8 cellular contexts compared by ENCODE assay signal in the genomic region with DNA sequence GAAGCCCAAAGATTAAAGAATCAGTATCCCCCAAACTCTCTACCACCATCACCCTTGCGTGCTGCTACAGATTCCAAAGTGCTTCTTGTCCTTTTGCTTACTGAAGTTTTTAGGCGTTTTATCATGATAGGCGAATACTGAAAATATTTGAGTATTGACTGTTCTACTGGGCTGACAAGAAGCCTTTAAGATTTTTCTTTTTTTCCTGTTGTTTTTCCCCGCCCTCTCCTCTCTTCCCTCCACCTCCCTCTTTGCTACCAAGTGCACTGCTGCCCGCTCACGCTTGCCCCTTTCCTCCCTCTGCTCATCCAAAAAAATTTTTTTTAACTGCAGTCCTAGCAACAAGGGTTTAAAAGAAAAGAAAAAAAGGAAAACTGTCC. TPM values are rescaled to one million over a fixed set of nuclear protein-coding genes. Genes with fewer than 3 reads are reported as not detected.
DNase-seq lines count a peak whose midpoint lies in the region; ATAC-seq, FAIRE-seq and TF ChIP-seq lines count a peak whose summit lies in the region.

No MANE protein-coding gene starts in this region.

- ATAC-seq in HG02970 (IDR thresholded peaks at IDR 0.05; ENCODE audit: low FRiP score, unreplicated experiment) (no peak), GM18861 (IDR thresholded peaks at IDR 0.05; ENCODE audit: unreplicated experiment) (no peak), GM21367 (IDR thresholded peaks at IDR 0.05; ENCODE audit: unreplicated experiment) (no peak)

- peak overlapping the region; percentile 98 for H3K27ac Mint-ChIP-seq in progenitor cell of endocrine pancreas

- TF ChIP-seq CTCF in fibroblast of pulmonary artery (IDR thresholded peaks at IDR 0.05; ENCODE audit: low read length, missing control alignments) (no peak), progenitor cell of endocrine pancreas (IDR thresholded peaks at IDR 0.05; ENCODE audit: unreplicated experiment) (no peak)

- H3K9me3 Mint-ChIP-seq in progenitor cell of endocrine pancreas (ENCODE audit: low read depth): no peaks in the 10 kb centered on the region

- peaks cover 21% of the 10 kb centered on the region for H3K4me1 Mint-ChIP-seq in progenitor cell of endocrine pancreas (ENCODE audit: low read depth)

- peaks cover 6% of the 10 kb centered on the region for H3K36me3 Mint-ChIP-seq in progenitor cell of endocrine pancreas (ENCODE audit: insufficient read depth)

- peak overlapping the region; percentile 89 for H3K27ac ChIP-seq in SJCRH30

- peak overlapping the region; percentile 95 for H3K4me3 Mint-ChIP-seq in progenitor cell of endocrine pancreas (ENCODE audit: low read depth)

- no peaks in the 10 kb centered on the region for H3K9me3 ChIP-seq in SJCRH30 (replicated peaks)

- FAIRE-seq in GM19239 (lab: Jason Lieb, UNC): peak; percentile 53

- H3K36me3 ChIP-seq in SJCRH30: peaks cover 17% of the 10 kb centered on the region

- no peaks in the 10 kb centered on the region for H3K27me3 ChIP-seq in SJCRH30

- H3K4me3 ChIP-seq in SJCRH30: peak overlapping the region; percentile 94
- H3K4me3 ChIP-seq in fibroblast of pulmonary artery (replicated peaks; ENCODE audit: low read depth, low read length): peak overlapping the region; percentile 97

- peaks cover 5% of the 10 kb centered on the region; the same call in 1 of the 2 replicates for H3K4me1 ChIP-seq in SJCRH30

- DNase-seq in GM19239 (ENCODE audit: insufficient read length, low spot score) (no peak), SJCRH30 (peak in 1 of 2 experiments; percentile 16), fibroblast of pulmonary artery (ENCODE audit: low read depth) (no peak), progenitor cell of endocrine pancreas (ENCODE audit: low spot score, unreplicated experiment) (no peak)
- no peak for DNase-seq in stimulated activated CD4-positive, alpha-beta T cell treated with anti-CD3 and anti-CD28 coated beads, Interleukin-1b, Interleukin-23, amount 100 ng/mL, for 48 hours

- H3K27me3 Mint-ChIP-seq in progenitor cell of endocrine pancreas: no peaks in the 10 kb centered on the region

RNA-seq across cellular contexts. Expression of a gene that starts 0.7 kb away (rescaled TPM):
- 61.3 and 77.8 TPM in 2 replicates for total RNA-seq in SJCRH30 (2014; rRNA removed; shearing (Covaris generic))
- total RNA-seq in progenitor cell of endocrine pancreas: 179 and 194 TPM in 2 replicates

RNA-seq across cellular contexts. Expression of a gene that starts 0.8 kb away (rescaled TPM):
- 4.9 and 5.7 TPM in 2 replicates for total RNA-seq in SJCRH30 (2014; rRNA removed; shearing (Covaris generic))
- 10.8 and 12.2 TPM in 2 replicates for total RNA-seq in progenitor cell of endocrine pancreas

RNA-seq across cellular contexts. Expression of a gene that starts 39.0 kb away (rescaled TPM):
- total RNA-seq in SJCRH30 (2014; rRNA removed; shearing (Covaris generic)): 10.4 and 10.8 TPM in 2 replicates
- 11.2 and 12.6 TPM in 2 replicates for total RNA-seq in progenitor cell of endocrine pancreas
